In genomic region chr3:16618721-16619120, GRCh38 we compare ENCODE assay signal across 27 cellular contexts. TPM values are rescaled to one million over a fixed set of nuclear protein-coding genes. Genes with fewer than 3 reads are reported as not detected.
DNase-seq lines count a peak whose midpoint lies in the region; ATAC-seq and TF ChIP-seq lines count a peak whose summit lies in the region.
"Had no signal": no experiment of that assay in that cellular context is flagged by ENCODE, and none has a peak within 500 bp of the region (broad histone marks: within the 10 kb centered on the region; RNA-seq: fewer than 3 reads in every experiment).

No MANE protein-coding gene starts in this region.

- H3K4me3 ChIP-seq in fibroblast of pulmonary artery (replicated peaks; ENCODE audit: low read depth, low read length), result no peak overlapping the region
- H3K4me3 ChIP-seq: cardiac muscle cell, dorsolateral prefrontal cortex, esophagus muscularis mucosa, hepatocyte had no signal

- no peak overlapping the region for H3K27ac Mint-ChIP-seq in mesothelial cell of epicardium
- H3K27ac Mint-ChIP-seq: activated CD4-positive, alpha-beta memory T cell treated with anti-CD3 and anti-CD28 coated beads for 36 hours; activated naive CD4-positive, alpha-beta T cell treated with anti-CD3 and anti-CD28 coated beads, Interleukin-2, amount 50 U/mL, for 24 hours; CD4-positive, CD25-positive, alpha-beta regulatory T cell; memory B cell; nephron progenitor cell had no signal

- H3K4me1 Mint-ChIP-seq in mesothelial cell of epicardium, result no peaks in the 10 kb centered on the region
- H3K4me1 Mint-ChIP-seq: activated naive CD4-positive, alpha-beta T cell treated with anti-CD3 and anti-CD28 coated beads, Interleukin-2, amount 50 U/mL, for 24 hours; CD4-positive, CD25-positive, alpha-beta regulatory T cell; nephron progenitor cell had no signal

- DNase-seq in A172 (ENCODE audit: low spot score) (peak; percentile 38), HCEC 1CT (peak; percentile 41), amniotic epithelial cell (ENCODE audit: low read depth) (peak; percentile 37), fibroblast of pulmonary artery (ENCODE audit: low read depth) (peak; percentile 66), epidermal melanocyte (ENCODE audit: insufficient read length, low spot score) (no peak), mesothelial cell of epicardium (ENCODE audit: low spot score in 2 of 2, unreplicated experiment in 2 of 2) (no peak), NCI-H2196 treated with DMSO at 0.1 percent for 48 hours (lab: John Stamatoyannopoulos, UW; ENCODE audit: unreplicated experiment) (no peak)
- DNase-seq: 8988T; activated CD4-positive, alpha-beta memory T cell treated with anti-CD3 and anti-CD28 coated beads for 36 hours; activated T-cell treated with anti-CD3 and anti-CD28 coated beads, Interleukin-2, amount 50 U/mL, for 4 hours; CD4-positive, CD25-positive, alpha-beta regulatory T cell; dorsolateral prefrontal cortex; GOT3; kidney; NCI-H1694; NCI-H446 treated with DMSO at 0.1 percent for 48 hours; nephron progenitor cell; NK-92 treated with Interleukin-12 subunit alpha and Interleukin-12 subunit beta, amount 100 ng/mL, for 24 hours; retina; T-helper 1 cell had no signal

- no peak for ATAC-seq in HG03571 (IDR thresholded peaks at IDR 0.05; ENCODE audit: unreplicated experiment)
- ATAC-seq: activated T-cell treated with anti-CD3 and anti-CD28 coated beads, Interleukin-2, amount 50 U/mL, for 4 hours; HepG2 had no signal

- H3K4me3 Mint-ChIP-seq in mesothelial cell of epicardium, result no peak overlapping the region
- H3K4me3 Mint-ChIP-seq: activated CD4-positive, alpha-beta memory T cell treated with anti-CD3 and anti-CD28 coated beads for 36 hours; activated naive CD4-positive, alpha-beta T cell treated with anti-CD3 and anti-CD28 coated beads, Interleukin-2, amount 50 U/mL, for 24 hours; activated T-cell treated with anti-CD3 and anti-CD28 coated beads, Interleukin-2, amount 50 U/mL, for 4 hours; CD4-positive, CD25-positive, alpha-beta regulatory T cell; memory B cell; nephron progenitor cell had no signal

- H3K36me3 Mint-ChIP-seq in mesothelial cell of epicardium, result no peaks in the 10 kb centered on the region
- H3K36me3 Mint-ChIP-seq: activated naive CD4-positive, alpha-beta T cell treated with anti-CD3 and anti-CD28 coated beads, Interleukin-2, amount 50 U/mL, for 24 hours had no signal

- H3K9me3 Mint-ChIP-seq in mesothelial cell of epicardium, result peaks cover 20% of the 10 kb centered on the region

- no peaks in the 10 kb centered on the region for H3K27me3 Mint-ChIP-seq in mesothelial cell of epicardium (ENCODE audit: low read depth)
- H3K27me3 Mint-ChIP-seq: activated CD4-positive, alpha-beta memory T cell treated with anti-CD3 and anti-CD28 coated beads for 36 hours; activated naive CD4-positive, alpha-beta T cell treated with anti-CD3 and anti-CD28 coated beads, Interleukin-2, amount 50 U/mL, for 24 hours had no signal

- no peak for TF ChIP-seq CTCF in fibroblast of pulmonary artery (IDR thresholded peaks at IDR 0.05; ENCODE audit: low read length, missing control alignments)
- TF ChIP-seq CTCF in mesothelial cell of epicardium (IDR thresholded peaks at IDR 0.05; ENCODE audit: unreplicated experiment), result no peak

RNA-seq across cellular contexts. Expression of gene DAZL, which starts 13.5 kb away (rescaled TPM):
- not detected in 2 replicates for total RNA-seq in A172 (2014; rRNA removed; shearing (Covaris generic))
- not detected in 3 replicates for total RNA-seq in mesothelial cell of epicardium
- total RNA-seq: activated CD4-positive, alpha-beta memory T cell treated with anti-CD3 and anti-CD28 coated beads for 36 hours; cardiac muscle cell; CD4-positive, CD25-positive, alpha-beta regulatory T cell; esophagus muscularis mucosa; HepG2; kidney had no signal

Comparison
In these comparisons a context has a peak if more than half of its experiments do, and no peak if none do; other contexts are left out.
1. DNase-seq: peak in A172 (single experiment), HCEC 1CT (single experiment), amniotic epithelial cell (single experiment) and fibroblast of pulmonary artery (single experiment); none in epidermal melanocyte (single experiment), mesothelial cell of epicardium (0 of 2) and NCI-H2196 treated with DMSO at 0.1 percent for 48 hours (single experiment).